8 cellular contexts compared by ENCODE assay signal in the genomic region with DNA sequence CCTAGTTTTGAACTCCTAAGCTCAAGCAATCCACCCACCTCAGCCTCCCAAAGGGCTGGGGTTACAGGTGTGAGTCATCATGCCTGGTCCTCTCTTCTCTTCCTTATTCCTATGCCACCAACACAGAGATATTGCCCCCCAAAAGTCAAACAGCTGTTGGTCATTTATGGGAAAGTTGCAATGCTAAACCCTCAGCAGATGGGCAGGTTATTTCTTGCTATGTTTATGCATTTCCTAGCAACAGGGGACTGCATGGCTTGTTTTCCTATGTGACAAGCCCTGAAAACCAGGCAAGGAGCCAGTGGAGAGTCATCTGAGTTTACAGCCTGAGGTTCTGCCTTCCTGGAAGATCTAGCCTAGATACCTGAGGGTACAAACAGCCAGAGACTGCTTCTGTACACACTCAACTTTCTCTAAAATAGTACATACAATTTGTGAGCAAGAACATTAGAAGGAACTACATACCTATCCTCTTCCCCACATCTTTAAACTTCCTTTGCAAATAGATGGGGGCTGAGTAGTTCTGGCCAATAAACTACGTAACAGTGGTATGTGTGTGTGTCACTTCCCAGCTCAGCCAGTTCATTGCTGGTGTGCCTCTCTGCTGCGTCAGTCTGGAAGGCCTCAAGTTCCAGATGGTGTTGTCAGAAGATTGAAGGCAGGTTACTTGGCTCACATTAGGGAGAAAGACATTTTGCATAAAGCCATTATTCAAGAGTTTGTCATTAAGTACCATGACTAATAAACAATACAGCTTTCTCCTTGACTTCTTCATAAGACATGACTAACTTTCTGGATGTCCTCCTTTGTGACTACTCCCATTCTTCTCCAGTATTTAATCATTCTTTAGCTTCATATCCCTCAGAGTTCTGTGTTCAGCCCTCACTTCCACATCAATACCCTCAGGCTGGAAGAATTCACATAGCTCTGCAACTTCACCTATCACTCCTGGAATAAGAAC.
DNase-seq lines count a peak whose midpoint lies in the region; ATAC-seq, FAIRE-seq and TF ChIP-seq lines count a peak whose summit lies in the region.

No MANE protein-coding gene starts in this region.

- CTCF ChIA-PET in RWPE1 (lab: Yijun Ruan, JAX): interaction anchor here (0.7 to 1.3 kb wide), 5 partner anchors 10 to 114 kb away, joined by 3 to 6 read pairs (median 5); no protein-coding TSS in a partner anchor

- DNase-seq in H54 (ENCODE audit: insufficient read length, low spot score) (peak; percentile 51), RWPE1 (ENCODE audit: low spot score) (peak; percentile 89), fibroblast of pulmonary artery (ENCODE audit: low read depth) (peak; percentile 99), pulmonary artery endothelial cell (ENCODE audit: low read depth, low spot score) (peak; percentile 93), NCI-H2107 treated with DMSO at 0.1 percent for 48 hours (lab: John Stamatoyannopoulos, UW; ENCODE audit: unreplicated experiment) (no peak), GM20000 (ENCODE audit: low spot score) (no peak), NOMO-1 treated with DMSO at 0.1 percent for 48 hours (lab: John Stamatoyannopoulos, UW; ENCODE audit: unreplicated experiment) (no peak)

- no peak for ATAC-seq in GM21576 (IDR thresholded peaks at IDR 0.05; ENCODE audit: unreplicated experiment)

- TF ChIP-seq POLR2A in H54 (IDR thresholded peaks at IDR 0.05; ENCODE audit: low read depth, low read length): no peak

- TF ChIP-seq CTCF in RWPE1 (conservative IDR thresholded peaks at IDR 0.05; ENCODE audit: low read depth) (no peak), fibroblast of pulmonary artery (IDR thresholded peaks at IDR 0.05; ENCODE audit: low read length, missing control alignments) (no peak), GM20000 (IDR thresholded peaks at IDR 0.05; ENCODE audit: extremely low read depth, missing control alignments) (no peak)

- POLR2A ChIA-PET in RWPE1 (lab: Yijun Ruan, JAX; ENCODE audit: low non-redundant PET): interaction anchor here (0.6 kb wide), 2 partner anchors 9 to 17 kb away, joined by 3 read pairs; no protein-coding TSS in a partner anchor

- FAIRE-seq in H54 (lab: Jason Lieb, UNC): peak; percentile 89

- peak overlapping the region; percentile 95 for H3K27ac ChIP-seq in RWPE1

- H3K4me3 ChIP-seq in fibroblast of pulmonary artery (replicated peaks; ENCODE audit: low read depth, low read length): no peak overlapping the region

Comparison
In these comparisons a context has a peak if more than half of its experiments do, and no peak if none do; other contexts are left out.
1. DNase-seq: peak in H54 (single experiment), RWPE1 (single experiment), fibroblast of pulmonary artery (single experiment) and pulmonary artery endothelial cell (single experiment); none in NCI-H2107 treated with DMSO at 0.1 percent for 48 hours (single experiment), GM20000 (single experiment) and NOMO-1 treated with DMSO at 0.1 percent for 48 hours (single experiment).